ENCODE assay signal across 16 cellular contexts in the genomic region with DNA sequence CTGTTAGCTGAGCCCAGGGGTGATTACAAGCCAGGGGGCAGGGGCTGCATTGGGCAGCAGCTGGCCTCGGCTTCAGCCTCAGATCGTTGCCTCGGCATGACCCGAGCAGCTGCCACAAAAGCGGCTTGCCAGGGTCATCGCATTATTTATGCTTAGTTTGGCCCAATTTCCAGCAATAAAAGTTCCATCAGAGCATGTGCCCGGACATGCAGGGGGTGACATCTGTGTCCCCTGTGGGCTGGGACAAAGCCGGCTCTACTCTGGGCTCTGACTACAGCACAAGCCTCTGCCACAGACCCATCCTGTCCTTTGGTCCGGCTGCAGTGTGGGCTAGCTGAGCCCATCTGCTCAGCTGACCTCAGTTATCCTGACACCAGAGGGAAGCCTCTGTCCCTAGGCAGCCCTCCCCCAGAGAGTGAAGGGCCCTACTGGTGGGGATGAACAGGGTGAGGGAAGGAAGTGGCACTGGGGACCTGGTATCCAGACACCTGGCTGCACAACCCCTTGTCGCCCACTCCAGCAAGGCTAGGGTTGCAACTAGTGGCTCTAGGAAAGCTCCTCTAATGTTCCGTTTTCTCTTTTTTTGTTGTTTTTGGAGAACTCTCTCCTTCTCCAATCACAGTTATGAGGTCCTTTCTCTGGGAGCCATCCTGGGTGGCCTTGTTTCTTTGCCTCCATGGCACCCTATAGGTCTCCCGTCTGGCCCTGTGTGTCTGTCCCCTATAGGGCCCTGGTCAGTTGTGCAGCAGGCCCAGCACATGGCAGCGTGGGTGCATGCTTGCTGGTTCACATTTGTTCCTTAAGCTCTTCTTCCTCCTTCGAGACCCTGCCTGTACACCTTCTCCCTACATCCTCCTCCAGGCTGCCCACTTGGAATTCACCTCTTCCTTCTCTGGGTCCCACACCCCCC. TPM values are rescaled to one million over a fixed set of nuclear protein-coding genes. Genes with fewer than 3 reads are reported as not detected.
A peak's percentile ranks its signal among the peaks of the same experiment; 100 is the strongest.
DNase-seq lines count a peak whose midpoint lies in the region; ATAC-seq and TF ChIP-seq lines count a peak whose summit lies in the region.
"Had no signal": no experiment of that assay in that cellular context is flagged by ENCODE, and none has a peak within 500 bp of the region (broad histone marks: within the 10 kb centered on the region; RNA-seq: fewer than 3 reads in every experiment).

No MANE protein-coding gene starts in this region.

- peaks cover 11% of the 10 kb centered on the region for H3K9me3 Mint-ChIP-seq in glutamatergic neuron (ENCODE audit: unreplicated experiment)
- H3K9me3 Mint-ChIP-seq in progenitor cell of endocrine pancreas (ENCODE audit: low read depth): no peaks in the 10 kb centered on the region
- H3K9me3 Mint-ChIP-seq: H9 had no signal

- peak overlapping the region; percentile 33 for H3K27ac Mint-ChIP-seq in glutamatergic neuron (ENCODE audit: unreplicated experiment)
- peak overlapping the region; percentile 9 for H3K27ac Mint-ChIP-seq in progenitor cell of endocrine pancreas

- H3K27me3 Mint-ChIP-seq in glutamatergic neuron (ENCODE audit: unreplicated experiment): peaks cover 5% of the 10 kb centered on the region
- peaks cover 16% of the 10 kb centered on the region for H3K27me3 Mint-ChIP-seq in progenitor cell of endocrine pancreas

- TF ChIP-seq CTCF in glutamatergic neuron (IDR thresholded peaks at IDR 0.05; ENCODE audit: partially characterized antibody, unreplicated experiment) (no peak), progenitor cell of endocrine pancreas (IDR thresholded peaks at IDR 0.05; ENCODE audit: unreplicated experiment) (no peak)

- DNase-seq in NCI-H1694 treated with DMSO at 0.1 percent for 48 hours (lab: John Stamatoyannopoulos, UW) (peak; percentile 58), NCI-H82 (lab: John Stamatoyannopoulos, UW) (peak; percentile 56), glutamatergic neuron (peak; percentile 39), progenitor cell of endocrine pancreas (ENCODE audit: low spot score, unreplicated experiment) (no peak)
- DNase-seq in activated naive CD4-positive, alpha-beta T cell treated with anti-CD3 and anti-CD28 coated beads, Interleukin-2, amount 50 U/mL, for 16 hours: no peak
- DNase-seq: EL, H9, NCI-H1436 treated with DMSO at 0.1 percent for 48 hours, NCI-H345, NCI-H748 treated with DMSO at 0.1 percent for 48 hours, Peyer's patch, Right ventricle myocardium superior had no signal

- H3K36me3 Mint-ChIP-seq in glutamatergic neuron (ENCODE audit: unreplicated experiment) (no peaks in the 10 kb centered on the region), progenitor cell of endocrine pancreas (ENCODE audit: insufficient read depth) (no peaks in the 10 kb centered on the region)

- H3K4me3 Mint-ChIP-seq in glutamatergic neuron (ENCODE audit: unreplicated experiment): no peak overlapping the region
- no peak overlapping the region for H3K4me3 Mint-ChIP-seq in progenitor cell of endocrine pancreas (ENCODE audit: low read depth)
- H3K4me3 Mint-ChIP-seq: H9 had no signal

- H3K4me1 Mint-ChIP-seq in glutamatergic neuron (ENCODE audit: low read depth, unreplicated experiment) (peaks cover 11% of the 10 kb centered on the region), progenitor cell of endocrine pancreas (ENCODE audit: low read depth) (peaks cover 2% of the 10 kb centered on the region)

- ATAC-seq in HG03432 (IDR thresholded peaks at IDR 0.05; ENCODE audit: unreplicated experiment) (no peak), HG03565 (IDR thresholded peaks at IDR 0.05; ENCODE audit: unreplicated experiment) (no peak)
- ATAC-seq: K562, SK-N-SH treated with all-trans-retinoic acid at 6 μM for 48 hours had no signal

RNA-seq across cellular contexts. Expression of a gene that starts 13.3 kb away (rescaled TPM):
- total RNA-seq in glutamatergic neuron (ENCODE audit: unreplicated experiment) (124 TPM), progenitor cell of endocrine pancreas (1.8 and 1.9 TPM in 2 replicates)

Comparison
In these comparisons a context has a peak if more than half of its experiments do, and no peak if none do; other contexts are left out.
1. DNase-seq: peak in NCI-H1694 treated with DMSO at 0.1 percent for 48 hours (single experiment), NCI-H82 (single experiment) and glutamatergic neuron (single experiment); none in progenitor cell of endocrine pancreas (single experiment) and activated naive CD4-positive, alpha-beta T cell treated with anti-CD3 and anti-CD28 coated beads, Interleukin-2, amount 50 U/mL, for 16 hours (single experiment).
2. RNA of a gene that starts 13.3 kb away (total RNA-seq): 124 TPM in glutamatergic neuron (single experiment); 1.8 to 1.9 TPM in progenitor cell of endocrine pancreas; every median in the first group is over 10 times any median in the second.